In the genomic region with DNA sequence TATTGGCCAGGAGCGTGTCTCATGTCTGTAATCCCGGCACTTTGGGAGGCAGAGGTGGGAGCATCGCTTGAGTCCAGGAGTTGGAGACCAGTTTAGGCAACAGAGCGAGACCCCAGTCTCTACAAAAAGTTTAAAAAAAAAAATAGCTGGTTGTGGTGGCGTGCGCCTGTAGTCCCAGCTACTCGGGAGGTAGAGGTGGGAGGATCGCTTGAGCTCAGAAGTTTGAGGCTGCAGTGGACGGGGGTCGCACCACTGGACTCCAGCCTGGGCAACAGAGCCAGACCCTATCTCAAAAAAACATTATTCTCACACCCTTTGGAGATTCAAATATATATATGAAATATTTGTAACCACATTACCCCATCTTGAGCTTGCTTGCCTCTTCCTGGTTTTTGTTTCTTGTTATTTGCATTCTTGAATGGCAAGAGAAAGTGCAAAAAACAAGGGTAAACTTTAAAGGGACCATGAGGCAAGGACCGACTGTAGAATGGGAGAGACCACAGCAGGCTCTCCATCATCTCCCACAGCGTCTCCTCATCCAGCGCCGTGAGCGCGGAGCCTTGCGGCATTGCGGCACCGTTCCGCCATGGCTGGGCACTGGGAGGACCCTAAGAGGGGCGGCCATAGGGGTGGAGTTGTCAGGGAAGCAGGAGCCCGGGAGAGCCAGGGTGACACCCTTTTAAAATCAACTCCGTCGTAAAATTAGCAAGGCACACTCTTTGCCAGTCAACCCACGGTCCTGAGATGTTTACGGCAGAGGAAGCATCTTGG, we compare ENCODE assay signal across 8 cellular contexts. TPM values are rescaled to one million over a fixed set of nuclear protein-coding genes. Genes with fewer than 3 reads are reported as not detected.
DNase-seq lines count a peak whose midpoint lies in the region; ATAC-seq lines count a peak whose summit lies in the region.

No MANE protein-coding gene starts in this region.

- H3K27me3 Mint-ChIP-seq in activated CD4-positive, alpha-beta T cell treated with anti-CD3 and anti-CD28 coated beads, Interleukin-2, amount 10 ng/mL, durations not matched to agents 24 days and 14 days: no peaks in the 10 kb centered on the region
- H3K27me3 Mint-ChIP-seq in activated CD4-positive, alpha-beta memory T cell treated with anti-CD3 and anti-CD28 coated beads, Interleukin-2, amount 10 ng/mL, durations not matched to agents 7 days and 5 days: no peaks in the 10 kb centered on the region

- H3K4me1 ChIP-seq in iPS-18a (ENCODE audit: control insufficient read depth, low read depth, low read length): peaks cover 5% of the 10 kb centered on the region
- H3K4me1 ChIP-seq in subcutaneous abdominal adipose tissue (ENCODE audit: control insufficient read depth in 5 of 5, insufficient read depth in 5 of 5, low read length in 5 of 5): peaks cover 12 to 46% (median 38%) of the 10 kb centered on the region in 5 donors

- peaks cover 21% of the 10 kb centered on the region for H3K36me3 ChIP-seq in iPS-18a (ENCODE audit: control insufficient read depth, low read depth, low read length)
- peaks cover 0 to 15% (median 8%) of the 10 kb centered on the region in 5 donors for H3K36me3 ChIP-seq in subcutaneous abdominal adipose tissue (ENCODE audit: control insufficient read depth in 5 of 5, insufficient read depth in 5 of 5, low read length in 5 of 5)

- H3K27ac Mint-ChIP-seq in activated CD4-positive, alpha-beta T cell treated with anti-CD3 and anti-CD28 coated beads, Interleukin-2, amount 10 ng/mL, durations not matched to agents 24 days and 14 days: no peak overlapping the region
- H3K27ac Mint-ChIP-seq in activated CD4-positive, alpha-beta memory T cell treated with anti-CD3 and anti-CD28 coated beads, Interleukin-2, amount 10 ng/mL, durations not matched to agents 7 days and 5 days: no peak overlapping the region

- POLR2A ChIA-PET in activated CD4-positive, alpha-beta memory T cell treated with anti-CD3 and anti-CD28 coated beads, Interleukin-2, amount 10 ng/mL, durations not matched to agents 7 days and 5 days (lab: Charles Lee): interaction anchor here (0.6 to 3.9 kb wide), 5 partner anchors 9 to 160 kb away, joined by 3 to 21 read pairs (median 17); partner anchors contain the start of genes RMP24 and RPRD1A

- no peak for ATAC-seq in GM19023 (IDR thresholded peaks at IDR 0.05; ENCODE audit: unreplicated experiment)

- DNase-seq in activated CD4-positive, alpha-beta T cell treated with anti-CD3 and anti-CD28 coated beads, Interleukin-2, amount 10 ng/mL, durations not matched to agents 24 days and 14 days: peak; percentile 58
- DNase-seq in activated CD4-positive, alpha-beta T cell treated with anti-CD3 and anti-CD28 coated beads for 1 hour: no peak
- DNase-seq in activated CD4-positive, alpha-beta memory T cell treated with anti-CD3 and anti-CD28 coated beads, Interleukin-2, amount 10 ng/mL, durations not matched to agents 7 days and 5 days: no peak
- DNase-seq in occipital lobe (lab: John Stamatoyannopoulos, UW) (no peak), NCI-H146 treated with DMSO at 0.1 percent for 48 hours (lab: John Stamatoyannopoulos, UW; ENCODE audit: unreplicated experiment) (no peak)

- no peak overlapping the region for H3K27ac ChIP-seq in iPS-18a (ENCODE audit: low read length)
- H3K27ac ChIP-seq in subcutaneous abdominal adipose tissue (ENCODE audit: low read depth, low read length): no peak overlapping the region

- H3K4me3 ChIP-seq in iPS-18a (ENCODE audit: low read length): peak overlapping the region; percentile 99
- H3K4me3 ChIP-seq in subcutaneous abdominal adipose tissue (ENCODE audit: low read depth in 1 of 5, low read length in 5 of 5): peak overlapping the region; percentile 90 to 99 (median 98)

- peaks cover 44% of the 10 kb centered on the region for H3K36me3 Mint-ChIP-seq in activated CD4-positive, alpha-beta T cell treated with anti-CD3 and anti-CD28 coated beads, Interleukin-2, amount 10 ng/mL, durations not matched to agents 24 days and 14 days (ENCODE audit: low read depth)
- peaks cover 27% of the 10 kb centered on the region for H3K36me3 Mint-ChIP-seq in activated CD4-positive, alpha-beta memory T cell treated with anti-CD3 and anti-CD28 coated beads, Interleukin-2, amount 10 ng/mL, durations not matched to agents 7 days and 5 days (ENCODE audit: low read depth)

- H3K4me1 Mint-ChIP-seq in activated CD4-positive, alpha-beta T cell treated with anti-CD3 and anti-CD28 coated beads, Interleukin-2, amount 10 ng/mL, durations not matched to agents 24 days and 14 days: peaks cover 44% of the 10 kb centered on the region
- peaks cover 52% of the 10 kb centered on the region for H3K4me1 Mint-ChIP-seq in activated CD4-positive, alpha-beta memory T cell treated with anti-CD3 and anti-CD28 coated beads, Interleukin-2, amount 10 ng/mL, durations not matched to agents 7 days and 5 days

- CTCF ChIA-PET in activated CD4-positive, alpha-beta memory T cell treated with anti-CD3 and anti-CD28 coated beads, Interleukin-2, amount 10 ng/mL, durations not matched to agents 7 days and 5 days (lab: Charles Lee): interaction anchor here (1.0 to 2.1 kb wide), 5 partner anchors 8 to 35 kb away, joined by 3 to 6 read pairs (median 3); no protein-coding TSS in a partner anchor

- no peaks in the 10 kb centered on the region for H3K27me3 ChIP-seq in iPS-18a (ENCODE audit: control insufficient read depth, insufficient read depth, low read length)
- H3K27me3 ChIP-seq in subcutaneous abdominal adipose tissue (ENCODE audit: control insufficient read depth in 5 of 5, insufficient read depth in 4 of 5, low read length in 5 of 5): no peaks in the 10 kb centered on the region

- intact Hi-C loops in activated CD4-positive, alpha-beta T cell treated with anti-CD3 and anti-CD28 coated beads, Interleukin-2, amount 10 ng/mL, durations not matched to agents 24 days and 14 days (cut with micrococcal nuclease): no loop called here

- H3K4me3 Mint-ChIP-seq in activated CD4-positive, alpha-beta T cell treated with anti-CD3 and anti-CD28 coated beads, Interleukin-2, amount 10 ng/mL, durations not matched to agents 24 days and 14 days: peak overlapping the region; percentile 94
- peak overlapping the region; percentile 92 for H3K4me3 Mint-ChIP-seq in activated CD4-positive, alpha-beta memory T cell treated with anti-CD3 and anti-CD28 coated beads, Interleukin-2, amount 10 ng/mL, durations not matched to agents 7 days and 5 days

- H3K9ac ChIP-seq in iPS-18a (ENCODE audit: low read length) (no peak overlapping the region), subcutaneous abdominal adipose tissue (ENCODE audit: low read length in 5 of 5) (peak overlapping the region in 4 of 5 donors; percentile 92 to 98 (median 98))

- H3K9me3 ChIP-seq in iPS-18a (ENCODE audit: control insufficient read depth, low read depth, low read length) (no peaks in the 10 kb centered on the region), subcutaneous abdominal adipose tissue (ENCODE audit: control insufficient read depth in 5 of 5, low read length in 5 of 5) (no peaks in the 10 kb centered on the region)

- peaks cover 3% of the 10 kb centered on the region for H3K9me3 Mint-ChIP-seq in activated CD4-positive, alpha-beta T cell treated with anti-CD3 and anti-CD28 coated beads, Interleukin-2, amount 10 ng/mL, durations not matched to agents 24 days and 14 days
- H3K9me3 Mint-ChIP-seq in activated CD4-positive, alpha-beta memory T cell treated with anti-CD3 and anti-CD28 coated beads, Interleukin-2, amount 10 ng/mL, durations not matched to agents 7 days and 5 days: no peaks in the 10 kb centered on the region

RNA-seq across cellular contexts. Expression of gene ELP2, which starts 1.4 kb away (rescaled TPM):
- total RNA-seq in activated CD4-positive, alpha-beta T cell treated with anti-CD3 and anti-CD28 coated beads, Interleukin-2, amount 10 ng/mL, durations not matched to agents 24 days and 14 days: 104 and 111 TPM in 2 replicates
- 10 to 100 TPM; 54.5 to 60.1 TPM for total RNA-seq in activated CD4-positive, alpha-beta memory T cell treated with anti-CD3 and anti-CD28 coated beads, Interleukin-2, amount 10 ng/mL, durations not matched to agents 7 days and 5 days
- total RNA-seq in occipital lobe: 217 TPM

RNA-seq across cellular contexts. Expression of gene SLC39A6, which starts 1.9 kb away (rescaled TPM):
- total RNA-seq in activated CD4-positive, alpha-beta T cell treated with anti-CD3 and anti-CD28 coated beads, Interleukin-2, amount 10 ng/mL, durations not matched to agents 24 days and 14 days: 51.2 and 51.5 TPM in 2 replicates
- 10 to 100 TPM; 22.9 to 24.8 TPM for total RNA-seq in activated CD4-positive, alpha-beta memory T cell treated with anti-CD3 and anti-CD28 coated beads, Interleukin-2, amount 10 ng/mL, durations not matched to agents 7 days and 5 days
- total RNA-seq in occipital lobe: 185 TPM

RNA-seq across cellular contexts. Expression of gene MOCOS, which starts 56.2 kb away (rescaled TPM):
- 0.21 and 0.57 TPM in 2 replicates for total RNA-seq in activated CD4-positive, alpha-beta T cell treated with anti-CD3 and anti-CD28 coated beads, Interleukin-2, amount 10 ng/mL, durations not matched to agents 24 days and 14 days
- under 1 TPM; 0.15 to 0.25 TPM for total RNA-seq in activated CD4-positive, alpha-beta memory T cell treated with anti-CD3 and anti-CD28 coated beads, Interleukin-2, amount 10 ng/mL, durations not matched to agents 7 days and 5 days
- total RNA-seq in occipital lobe: 0.16 TPM
